ENCODE assay signal across 19 cellular contexts in the genomic region with DNA sequence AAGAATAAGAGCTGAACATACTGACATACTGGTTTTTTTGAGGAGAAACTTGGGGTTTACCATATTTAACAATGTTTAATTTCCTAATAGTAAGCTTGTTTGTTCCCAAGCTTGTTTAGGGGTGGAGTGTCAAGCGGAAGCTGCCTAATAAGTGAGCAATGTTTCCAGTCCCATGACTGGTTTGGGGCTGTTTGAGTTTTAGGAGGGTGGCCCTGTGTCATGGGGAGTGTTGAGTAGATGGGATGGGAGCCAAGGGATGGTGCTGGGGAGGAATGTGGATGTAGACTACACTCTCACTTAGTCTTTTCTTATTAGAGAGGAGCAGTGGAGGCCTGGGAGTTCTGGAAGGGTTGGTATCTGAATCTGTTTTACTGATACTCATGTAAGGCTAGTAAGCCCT.
DNase-seq lines count a peak whose midpoint lies in the region; ATAC-seq, FAIRE-seq and TF ChIP-seq lines count a peak whose summit lies in the region.
"Had no signal": no experiment of that assay in that cellular context is flagged by ENCODE, and none has a peak within 500 bp of the region (broad histone marks: within the 10 kb centered on the region; RNA-seq: fewer than 3 reads in every experiment).

No MANE protein-coding gene starts in this region.

- TF ChIP-seq CTCF in breast epithelium (IDR thresholded peaks at IDR 0.05) (no peak), fibroblast of pulmonary artery (IDR thresholded peaks at IDR 0.05; ENCODE audit: low read length, missing control alignments) (no peak), progenitor cell of endocrine pancreas (IDR thresholded peaks at IDR 0.05; ENCODE audit: unreplicated experiment) (no peak)

- H3K4me1 Mint-ChIP-seq in progenitor cell of endocrine pancreas (ENCODE audit: low read depth), result peaks cover 31% of the 10 kb centered on the region

- H4K20me1 ChIP-seq in GM23248 (ENCODE audit: insufficient read depth), result no peaks in the 10 kb centered on the region

- DNase-seq in GM23248 (peak; percentile 55), breast epithelium (ENCODE audit: low spot score in 2 of 2) (no peak), fibroblast of pulmonary artery (ENCODE audit: low read depth) (peak; percentile 40), progenitor cell of endocrine pancreas (ENCODE audit: low spot score, unreplicated experiment) (no peak), SKM-1 (lab: John Stamatoyannopoulos, UW; ENCODE audit: unreplicated experiment) (no peak), H54 (ENCODE audit: insufficient read length, low spot score) (no peak)
- DNase-seq in stimulated activated CD4-positive, alpha-beta T cell treated with anti-CD3 and anti-CD28 coated beads, Interleukin-4, amount 100 ng/mL, for 24 hours, result no peak
- DNase-seq: activated CD4-positive, alpha-beta T cell treated with anti-CD3 and anti-CD28 coated beads, Interleukin-2, amount 50 U/mL, for 4 hours; activated effector memory CD4-positive, alpha-beta T cell treated with anti-CD3 and anti-CD28 coated beads, Interleukin-2, amount 50 U/mL, for 16 hours; midbrain; NCI-H1105 treated with DMSO at 0.1 percent for 48 hours; NCI-H524; SHP77; stimulated activated CD4-positive, alpha-beta T cell treated with anti-CD3 and anti-CD28 coated beads, Interleukin-12 subunit alpha, Interleukin-12 subunit beta, amount 100 ng/mL, for 4 hours; T-helper 1 cell; WERI-Rb-1 had no signal

- H3K27me3 Mint-ChIP-seq in progenitor cell of endocrine pancreas, result no peaks in the 10 kb centered on the region

- no peak for TF ChIP-seq POLR2A in breast epithelium (IDR thresholded peaks at IDR 0.05)
- no peak for TF ChIP-seq POLR2A in H54 (IDR thresholded peaks at IDR 0.05; ENCODE audit: low read depth, low read length)

- no peaks in the 10 kb centered on the region for H3K27me3 ChIP-seq in GM23248 (replicated peaks; ENCODE audit: insufficient read depth)
- no peaks in the 10 kb centered on the region for H3K27me3 ChIP-seq in breast epithelium
- H3K27me3 ChIP-seq: cardiac muscle cell had no signal

- H3K4me2 ChIP-seq in GM23248 (ENCODE audit: unreplicated experiment), result no peak overlapping the region

- peaks cover 16% of the 10 kb centered on the region for H3K36me3 Mint-ChIP-seq in progenitor cell of endocrine pancreas (ENCODE audit: insufficient read depth)

- no peaks in the 10 kb centered on the region for H3K9me3 ChIP-seq in GM23248 (ENCODE audit: low read depth)
- H3K9me3 ChIP-seq in breast epithelium, result peaks cover 0 to 4% of the 10 kb centered on the region in 2 donors

- H3K9me3 Mint-ChIP-seq in progenitor cell of endocrine pancreas (ENCODE audit: low read depth), result peaks cover 12% of the 10 kb centered on the region

- H3K27ac ChIP-seq in GM23248 (no peak overlapping the region), breast epithelium (peak overlapping the region; percentile 66 to 84)
- H3K27ac ChIP-seq: cardiac muscle cell, WERI-Rb-1 had no signal

- no peak overlapping the region for H3K4me3 ChIP-seq in GM23248
- no peak overlapping the region for H3K4me3 ChIP-seq in breast epithelium
- H3K4me3 ChIP-seq in fibroblast of pulmonary artery (replicated peaks; ENCODE audit: low read depth, low read length), result no peak overlapping the region
- H3K4me3 ChIP-seq: cardiac muscle cell had no signal

- peaks cover 28% of the 10 kb centered on the region for H3K79me2 ChIP-seq in GM23248 (ENCODE audit: insufficient read depth)

- no peak for FAIRE-seq in H54 (lab: Jason Lieb, UNC)
- FAIRE-seq: H1 had no signal

- no peak overlapping the region for H3K4me3 Mint-ChIP-seq in progenitor cell of endocrine pancreas (ENCODE audit: low read depth)

- peaks cover 3% of the 10 kb centered on the region; the same call in 1 of the 2 replicates for H3K36me3 ChIP-seq in GM23248 (ENCODE audit: low read depth)
- no peaks in the 10 kb centered on the region for H3K36me3 ChIP-seq in breast epithelium
- H3K36me3 ChIP-seq: WERI-Rb-1 had no signal

- in situ Hi-C loops in GM23248 (cut with MboI), result no loop called here

- H3K9me2 ChIP-seq in GM23248 (ENCODE audit: insufficient read depth), result no peaks in the 10 kb centered on the region

- no peak overlapping the region for H3K9ac ChIP-seq in GM23248

- no peak for ATAC-seq in GM18858 (IDR thresholded peaks at IDR 0.05; ENCODE audit: unreplicated experiment)

- H3K27ac Mint-ChIP-seq in progenitor cell of endocrine pancreas, result peak overlapping the region; percentile 43

- WGBS in GM23248 (ENCODE audit: low coverage in 1 of 2, low lambda C conversion rate in 2 of 2, missing lambda C conversion rate in 2 of 2), 2 experiments, result 50 to 54% methylated on average over 1 of the region's 1 CpG

- no peak overlapping the region for H2AFZ ChIP-seq in GM23248

- H3F3A ChIP-seq in GM23248 (ENCODE audit: insufficient read depth), result peaks cover 27% of the 10 kb centered on the region

- intact Hi-C loops in breast epithelium (cut with DNase I; ENCODE audit: low total_unique reads), result no loop called here

- peaks cover 44% of the 10 kb centered on the region for H3K4me1 ChIP-seq in GM23248 (ENCODE audit: insufficient read depth)
- H3K4me1 ChIP-seq in breast epithelium, result peaks cover 13 to 37% of the 10 kb centered on the region in 2 donors

Comparison
In these comparisons a context has a peak if more than half of its experiments do, and no peak if none do; other contexts are left out.
1. DNase-seq: peak in GM23248 (single experiment) and fibroblast of pulmonary artery (single experiment); none in breast epithelium (0 of 2), progenitor cell of endocrine pancreas (single experiment), SKM-1 (single experiment), stimulated activated CD4-positive, alpha-beta T cell treated with anti-CD3 and anti-CD28 coated beads, Interleukin-4, amount 100 ng/mL, for 24 hours (single experiment) and H54 (single experiment).